ENCODE assay signal across 1 cellular context in the genomic region with DNA sequence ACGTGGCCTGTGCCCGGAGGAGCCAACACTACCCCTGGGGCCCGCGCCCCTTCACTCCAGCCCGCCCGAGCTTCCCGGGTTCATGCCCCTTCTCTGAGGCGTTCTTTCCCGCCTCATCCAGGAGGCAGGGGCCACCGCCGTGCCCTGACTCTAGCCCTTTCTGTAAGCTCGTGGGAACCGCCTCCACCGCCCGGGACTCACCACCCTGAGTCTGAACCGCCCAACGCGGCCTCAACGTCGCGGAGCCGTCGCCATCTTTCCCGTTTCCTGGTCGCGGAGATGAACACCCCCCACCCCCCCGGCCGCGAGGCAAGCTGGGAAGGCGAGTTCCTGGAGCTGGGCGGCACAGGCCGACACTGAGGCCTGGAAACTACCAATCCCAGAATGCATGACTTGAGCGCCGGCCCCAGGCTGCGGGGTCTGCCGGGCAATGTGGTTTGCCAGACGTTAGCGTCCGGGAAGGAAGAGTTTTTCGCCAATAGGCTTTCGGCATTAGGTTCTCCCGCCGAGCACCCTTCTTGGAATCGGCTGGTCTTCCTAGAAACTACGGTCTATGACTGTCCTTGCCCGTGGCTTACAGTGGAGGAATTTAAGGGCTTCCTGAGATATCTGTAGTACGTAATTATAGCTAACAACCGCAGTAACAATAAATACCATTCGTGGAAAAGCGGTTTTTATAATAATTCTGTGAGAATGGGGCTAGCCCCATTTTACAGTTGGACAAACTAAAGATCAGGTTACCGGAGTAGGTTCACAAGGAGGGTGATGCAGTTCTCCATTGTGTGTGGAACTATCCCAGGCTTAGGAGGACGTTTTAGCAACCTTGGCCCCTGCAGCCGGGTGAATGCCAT.
A peak's percentile ranks its signal among the peaks of the same experiment; 100 is the strongest.
TF ChIP-seq lines count a peak whose summit lies in the region.

A gene (minus strand): TSS at position 281 of the 851 bp plus-strand sequence. CDS start 6,381 bp downstream, outside the sequence.

TF ChIP-seq in HEK293, 187 proteins besides CTCF, POLR2A, EP300 and RAD21 (continued from another document and continues in another):
- TF ChIP-seq ZNF324 (tag by site-specific recombination; IDR thresholded peaks at IDR 0.05): peak; percentile 71; the same call in 1 of the 2 replicates
- no peak for TF ChIP-seq ZNF624 (tag by site-specific recombination; IDR thresholded peaks at IDR 0.05)
- TF ChIP-seq, protein P1, sequence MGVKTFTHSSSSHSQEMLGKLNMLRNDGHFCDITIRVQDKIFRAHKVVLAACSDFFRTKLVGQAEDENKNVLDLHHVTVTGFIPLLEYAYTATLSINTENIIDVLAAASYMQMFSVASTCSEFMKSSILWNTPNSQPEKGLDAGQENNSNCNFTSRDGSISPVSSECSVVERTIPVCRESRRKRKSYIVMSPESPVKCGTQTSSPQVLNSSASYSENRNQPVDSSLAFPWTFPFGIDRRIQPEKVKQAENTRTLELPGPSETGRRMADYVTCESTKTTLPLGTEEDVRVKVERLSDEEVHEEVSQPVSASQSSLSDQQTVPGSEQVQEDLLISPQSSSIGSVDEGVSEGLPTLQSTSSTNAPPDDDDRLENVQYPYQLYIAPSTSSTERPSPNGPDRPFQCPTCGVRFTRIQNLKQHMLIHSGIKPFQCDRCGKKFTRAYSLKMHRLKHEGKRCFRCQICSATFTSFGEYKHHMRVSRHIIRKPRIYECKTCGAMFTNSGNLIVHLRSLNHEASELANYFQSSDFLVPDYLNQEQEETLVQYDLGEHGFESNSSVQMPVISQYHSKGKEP (tag by site-specific recombination; IDR thresholded peaks at IDR 0.05): peak; percentile 13; the same call in 1 of the 2 replicates
- no peak for TF ChIP-seq ZNF792 (tag by site-specific recombination; IDR thresholded peaks at IDR 0.05)
- no peak for TF ChIP-seq ZNF221 (tag by site-specific recombination; IDR thresholded peaks at IDR 0.05; ENCODE audit: borderline replicate concordance)
- TF ChIP-seq HOXD13 (CRISPR knock-in tag; IDR thresholded peaks at IDR 0.05; ENCODE audit: borderline replicate concordance): no peak
- no peak for TF ChIP-seq ZNF394 (tag by site-specific recombination; IDR thresholded peaks at IDR 0.05; ENCODE audit: borderline replicate concordance)
- no peak for TF ChIP-seq GLI2 (tag by site-specific recombination; IDR thresholded peaks at IDR 0.05; ENCODE audit: borderline replicate concordance, low read depth)
- TF ChIP-seq, protein P2, sequence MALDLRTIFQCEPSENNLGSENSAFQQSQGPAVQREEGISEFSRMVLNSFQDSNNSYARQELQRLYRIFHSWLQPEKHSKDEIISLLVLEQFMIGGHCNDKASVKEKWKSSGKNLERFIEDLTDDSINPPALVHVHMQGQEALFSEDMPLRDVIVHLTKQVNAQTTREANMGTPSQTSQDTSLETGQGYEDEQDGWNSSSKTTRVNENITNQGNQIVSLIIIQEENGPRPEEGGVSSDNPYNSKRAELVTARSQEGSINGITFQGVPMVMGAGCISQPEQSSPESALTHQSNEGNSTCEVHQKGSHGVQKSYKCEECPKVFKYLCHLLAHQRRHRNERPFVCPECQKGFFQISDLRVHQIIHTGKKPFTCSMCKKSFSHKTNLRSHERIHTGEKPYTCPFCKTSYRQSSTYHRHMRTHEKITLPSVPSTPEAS (tag by site-specific recombination; IDR thresholded peaks at IDR 0.05): no peak
- TF ChIP-seq, protein P3, sequence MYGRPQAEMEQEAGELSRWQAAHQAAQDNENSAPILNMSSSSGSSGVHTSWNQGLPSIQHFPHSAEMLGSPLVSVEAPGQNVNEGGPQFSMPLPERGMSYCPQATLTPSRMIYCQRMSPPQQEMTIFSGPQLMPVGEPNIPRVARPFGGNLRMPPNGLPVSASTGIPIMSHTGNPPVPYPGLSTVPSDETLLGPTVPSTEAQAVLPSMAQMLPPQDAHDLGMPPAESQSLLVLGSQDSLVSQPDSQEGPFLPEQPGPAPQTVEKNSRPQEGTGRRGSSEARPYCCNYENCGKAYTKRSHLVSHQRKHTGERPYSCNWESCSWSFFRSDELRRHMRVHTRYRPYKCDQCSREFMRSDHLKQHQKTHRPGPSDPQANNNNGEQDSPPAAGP (tag by site-specific recombination; IDR thresholded peaks at IDR 0.05): peak; percentile 63
- TF ChIP-seq ZNF629 (tag by site-specific recombination; IDR thresholded peaks at IDR 0.05): peak; percentile 56; the same call in 1 of the 2 replicates
- TF ChIP-seq ZNF529 (tag by site-specific recombination; IDR thresholded peaks at IDR 0.05; ENCODE audit: insufficient replicate concordance): no peak
- TF ChIP-seq ZNF423 (tag by site-specific recombination; IDR thresholded peaks at IDR 0.05): no peak
- TF ChIP-seq ZNF114 (tag by site-specific recombination; IDR thresholded peaks at IDR 0.05): no peak
- TF ChIP-seq, protein P4, sequence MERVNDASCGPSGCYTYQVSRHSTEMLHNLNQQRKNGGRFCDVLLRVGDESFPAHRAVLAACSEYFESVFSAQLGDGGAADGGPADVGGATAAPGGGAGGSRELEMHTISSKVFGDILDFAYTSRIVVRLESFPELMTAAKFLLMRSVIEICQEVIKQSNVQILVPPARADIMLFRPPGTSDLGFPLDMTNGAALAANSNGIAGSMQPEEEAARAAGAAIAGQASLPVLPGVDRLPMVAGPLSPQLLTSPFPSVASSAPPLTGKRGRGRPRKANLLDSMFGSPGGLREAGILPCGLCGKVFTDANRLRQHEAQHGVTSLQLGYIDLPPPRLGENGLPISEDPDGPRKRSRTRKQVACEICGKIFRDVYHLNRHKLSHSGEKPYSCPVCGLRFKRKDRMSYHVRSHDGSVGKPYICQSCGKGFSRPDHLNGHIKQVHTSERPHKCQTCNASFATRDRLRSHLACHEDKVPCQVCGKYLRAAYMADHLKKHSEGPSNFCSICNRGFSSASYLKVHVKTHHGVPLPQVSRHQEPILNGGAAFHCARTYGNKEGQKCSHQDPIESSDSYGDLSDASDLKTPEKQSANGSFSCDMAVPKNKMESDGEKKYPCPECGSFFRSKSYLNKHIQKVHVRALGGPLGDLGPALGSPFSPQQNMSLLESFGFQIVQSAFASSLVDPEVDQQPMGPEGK (tag by site-specific recombination; IDR thresholded peaks at IDR 0.05): peak; percentile 100
- no peak for TF ChIP-seq ZNF654 (tag by site-specific recombination; IDR thresholded peaks at IDR 0.05; ENCODE audit: low read depth)
- no peak for TF ChIP-seq ZNF510 (tag by site-specific recombination; IDR thresholded peaks at IDR 0.05; ENCODE audit: insufficient replicate concordance)
- peak; percentile 94 for TF ChIP-seq IKZF3 (tag by site-specific recombination; IDR thresholded peaks at IDR 0.05)
- TF ChIP-seq KLF16 (tag by site-specific recombination; IDR thresholded peaks at IDR 0.05): peak; percentile 67; the same call in 1 of the 2 replicates
- no peak for TF ChIP-seq ZNF416 (tag by site-specific recombination; IDR thresholded peaks at IDR 0.05)
- TF ChIP-seq ZNF544 (tag by site-specific recombination; IDR thresholded peaks at IDR 0.05): no peak
- TF ChIP-seq ZBTB7A (tag by site-specific recombination; IDR thresholded peaks at IDR 0.05; ENCODE audit: low read depth): peak; percentile 98
- TF ChIP-seq, protein P5, sequence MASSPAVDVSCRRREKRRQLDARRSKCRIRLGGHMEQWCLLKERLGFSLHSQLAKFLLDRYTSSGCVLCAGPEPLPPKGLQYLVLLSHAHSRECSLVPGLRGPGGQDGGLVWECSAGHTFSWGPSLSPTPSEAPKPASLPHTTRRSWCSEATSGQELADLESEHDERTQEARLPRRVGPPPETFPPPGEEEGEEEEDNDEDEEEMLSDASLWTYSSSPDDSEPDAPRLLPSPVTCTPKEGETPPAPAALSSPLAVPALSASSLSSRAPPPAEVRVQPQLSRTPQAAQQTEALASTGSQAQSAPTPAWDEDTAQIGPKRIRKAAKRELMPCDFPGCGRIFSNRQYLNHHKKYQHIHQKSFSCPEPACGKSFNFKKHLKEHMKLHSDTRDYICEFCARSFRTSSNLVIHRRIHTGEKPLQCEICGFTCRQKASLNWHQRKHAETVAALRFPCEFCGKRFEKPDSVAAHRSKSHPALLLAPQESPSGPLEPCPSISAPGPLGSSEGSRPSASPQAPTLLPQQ (tag by site-specific recombination; IDR thresholded peaks at IDR 0.05): peak; percentile 74; the same call in 1 of the 2 replicates
- no peak for TF ChIP-seq ZNF658 (tag by site-specific recombination; IDR thresholded peaks at IDR 0.05)
- peak; percentile 50; the same call in 1 of the 2 replicates for TF ChIP-seq ZNF341 (tag by site-specific recombination; IDR thresholded peaks at IDR 0.05; ENCODE audit: low read depth)
- TF ChIP-seq ZNF2 (tag by site-specific recombination; IDR thresholded peaks at IDR 0.05): peak; percentile 67
- TF ChIP-seq ZNF777 (tag by site-specific recombination; IDR thresholded peaks at IDR 0.05; ENCODE audit: borderline replicate concordance): no peak
- TF ChIP-seq ZNF311 (tag by site-specific recombination; IDR thresholded peaks at IDR 0.05; ENCODE audit: borderline replicate concordance): no peak
- TF ChIP-seq, protein P6, sequence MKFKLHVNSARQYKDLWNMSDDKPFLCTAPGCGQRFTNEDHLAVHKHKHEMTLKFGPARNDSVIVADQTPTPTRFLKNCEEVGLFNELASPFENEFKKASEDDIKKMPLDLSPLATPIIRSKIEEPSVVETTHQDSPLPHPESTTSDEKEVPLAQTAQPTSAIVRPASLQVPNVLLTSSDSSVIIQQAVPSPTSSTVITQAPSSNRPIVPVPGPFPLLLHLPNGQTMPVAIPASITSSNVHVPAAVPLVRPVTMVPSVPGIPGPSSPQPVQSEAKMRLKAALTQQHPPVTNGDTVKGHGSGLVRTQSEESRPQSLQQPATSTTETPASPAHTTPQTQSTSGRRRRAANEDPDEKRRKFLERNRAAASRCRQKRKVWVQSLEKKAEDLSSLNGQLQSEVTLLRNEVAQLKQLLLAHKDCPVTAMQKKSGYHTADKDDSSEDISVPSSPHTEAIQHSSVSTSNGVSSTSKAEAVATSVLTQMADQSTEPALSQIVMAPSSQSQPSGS (tag by site-specific recombination; IDR thresholded peaks at IDR 0.05; ENCODE audit: low read depth): no peak
- peak; percentile 85 for TF ChIP-seq KLF8 (tag by site-specific recombination; IDR thresholded peaks at IDR 0.05)
- TF ChIP-seq ZNF785 (tag by site-specific recombination; IDR thresholded peaks at IDR 0.05): no peak
- no peak for TF ChIP-seq PRDM1 (tag by site-specific recombination; IDR thresholded peaks at IDR 0.05)
- no peak for TF ChIP-seq ZNF623 (tag by site-specific recombination; IDR thresholded peaks at IDR 0.05)
- TF ChIP-seq SCRT2 (tag by site-specific recombination; IDR thresholded peaks at IDR 0.05): no peak
- TF ChIP-seq ZEB2 (tag by site-specific recombination; IDR thresholded peaks at IDR 0.05): peak; percentile 76
- TF ChIP-seq, protein P7, sequence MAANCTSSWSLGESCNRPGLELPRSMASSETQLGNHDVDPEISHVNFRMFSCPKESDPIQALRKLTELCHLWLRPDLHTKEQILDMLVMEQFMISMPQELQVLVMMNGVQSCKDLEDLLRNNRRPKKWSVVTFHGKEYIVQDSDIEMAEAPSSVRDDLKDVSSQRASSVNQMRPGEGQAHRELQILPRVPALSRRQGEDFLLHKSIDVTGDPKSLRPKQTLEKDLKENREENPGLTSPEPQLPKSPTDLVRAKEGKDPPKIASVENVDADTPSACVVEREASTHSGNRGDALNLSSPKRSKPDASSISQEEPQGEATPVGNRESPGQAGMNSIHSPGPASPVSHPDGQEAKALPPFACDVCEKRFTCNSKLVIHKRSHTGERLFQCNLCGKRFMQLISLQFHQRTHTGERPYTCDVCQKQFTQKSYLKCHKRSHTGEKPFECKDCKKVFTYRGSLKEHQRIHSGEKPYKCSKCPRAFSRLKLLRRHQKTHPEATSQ (tag by site-specific recombination; IDR thresholded peaks at IDR 0.05): no peak
- no peak for TF ChIP-seq OVOL3 (tag by site-specific recombination; IDR thresholded peaks at IDR 0.05)
- no peak for TF ChIP-seq ZFP69B (tag by site-specific recombination; IDR thresholded peaks at IDR 0.05)
- no peak for TF ChIP-seq ZNF48 (tag by site-specific recombination; IDR thresholded peaks at IDR 0.05)
- peak; percentile 40; the same call in 1 of the 2 replicates for TF ChIP-seq KLF7 (tag by site-specific recombination; IDR thresholded peaks at IDR 0.05; ENCODE audit: borderline replicate concordance)
- 0 out of 2 replicates have a peak, but pooled peaks have one; percentile 33 for TF ChIP-seq ZNF24 (tag by site-specific recombination; IDR thresholded peaks at IDR 0.05)
- no peak for TF ChIP-seq ZNF292 (tag by site-specific recombination; IDR thresholded peaks at IDR 0.05; ENCODE audit: borderline replicate concordance, low read depth)
- TF ChIP-seq ZNF211 (tag by site-specific recombination; IDR thresholded peaks at IDR 0.05; ENCODE audit: low read depth): no peak
- TF ChIP-seq ZNF335 (tag by site-specific recombination; conservative IDR thresholded peaks at IDR 0.05): peak; percentile 88
- TF ChIP-seq TCF7L2 (IDR thresholded peaks at IDR 0.05; ENCODE audit: borderline replicate concordance, low read depth, low read length): no peak
- no peak for TF ChIP-seq ZNF184 (tag by site-specific recombination; IDR thresholded peaks at IDR 0.05)
- no peak for TF ChIP-seq ZNF302 (tag by site-specific recombination; IDR thresholded peaks at IDR 0.05; ENCODE audit: low read depth)
- peak; percentile 96 for TF ChIP-seq YY1 (tag by site-specific recombination; IDR thresholded peaks at IDR 0.05)
- TF ChIP-seq ZFHX2 (tag by site-specific recombination; conservative IDR thresholded peaks at IDR 0.05): peak; percentile 49
- TF ChIP-seq ZNF501 (tag by site-specific recombination; IDR thresholded peaks at IDR 0.05): peak; percentile 71; the same call in 1 of the 2 replicates
- TF ChIP-seq KLF1 (tag by site-specific recombination; IDR thresholded peaks at IDR 0.05): peak; percentile 36; the same call in 1 of the 2 replicates
- TF ChIP-seq ZNF404 (tag by site-specific recombination; IDR thresholded peaks at IDR 0.05): no peak
- no peak for TF ChIP-seq GFI1B (tag by site-specific recombination; IDR thresholded peaks at IDR 0.05)
- no peak for TF ChIP-seq REPIN1 (tag by site-specific recombination; IDR thresholded peaks at IDR 0.05; ENCODE audit: low read depth)
